16 cellular contexts compared by ENCODE assay signal in the genomic region with DNA sequence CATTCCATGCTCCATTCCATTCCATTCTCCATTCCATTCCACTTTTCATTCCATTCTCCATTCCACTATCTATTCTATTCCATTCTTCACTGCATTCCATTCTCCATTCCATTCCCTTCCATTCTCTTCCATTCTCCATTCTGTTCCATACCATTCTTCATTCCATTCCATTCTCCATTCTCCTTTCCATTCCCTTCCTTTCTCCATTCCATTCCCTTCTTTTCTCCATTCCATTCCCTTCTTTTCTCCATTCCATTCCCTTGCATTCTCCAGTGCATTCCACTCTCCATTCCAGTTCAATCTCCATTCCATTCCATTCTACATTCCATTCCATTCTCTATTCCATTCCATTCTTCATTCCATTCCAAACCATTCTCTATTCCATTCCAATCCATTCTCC.
DNase-seq lines count a peak whose midpoint lies in the region; ATAC-seq and TF ChIP-seq lines count a peak whose summit lies in the region.
"Had no signal": no experiment of that assay in that cellular context is flagged by ENCODE, and none has a peak within 500 bp of the region (broad histone marks: within the 10 kb centered on the region; RNA-seq: fewer than 3 reads in every experiment).

No MANE protein-coding gene starts in this region.

- H2BK120ac ChIP-seq in IMR-90 (ENCODE audit: low read depth, low read length): no peak overlapping the region

- no peaks in the 10 kb centered on the region for H3K9me3 Mint-ChIP-seq in natural killer cell
- no peaks in the 10 kb centered on the region for H3K9me3 Mint-ChIP-seq in natural killer cell treated with Interleukin-12 subunit alpha and Interleukin-12 subunit beta and Interleukin-15 and Interleukin-18, amount 100 ng/mL, for 72 hours
- H3K9me3 Mint-ChIP-seq: CD4-positive, alpha-beta T cell; CD8-positive, alpha-beta T cell had no signal

- TF ChIP-seq CTCF in natural killer cell (IDR thresholded peaks at IDR 0.05) (peak; percentile 14), IMR-90 (conservative IDR thresholded peaks at IDR 0.05; ENCODE audit: low read depth, low read length) (no peak), A673 (conservative IDR thresholded peaks at IDR 0.05; ENCODE audit: low read depth, low read length) (no peak)

- intact Hi-C loops in natural killer cell (cut with micrococcal nuclease): no loop called here
- intact Hi-C loops in IMR-90 (cut with micrococcal nuclease): no loop called here
- intact Hi-C loops in A673 (cut with micrococcal nuclease; ENCODE audit: unreplicated experiment): no loop called here

- TF ChIP-seq RAD21 in IMR-90 (IDR thresholded peaks at IDR 0.05; ENCODE audit: low read length): no peak

- H4K91ac ChIP-seq in IMR-90 (ENCODE audit: insufficient read depth, low read depth, low read length): no peak overlapping the region

- H3K18ac ChIP-seq in IMR-90 (ENCODE audit: low read depth, low read length): no peak overlapping the region

- H3K27me3 ChIP-seq in IMR-90 (ENCODE audit: control insufficient read depth, insufficient read depth, low read length): no peaks in the 10 kb centered on the region
- H3K27me3 ChIP-seq in A673 (replicated peaks; ENCODE audit: insufficient read depth, low read depth, low read length, poor library complexity): no peaks in the 10 kb centered on the region
- H3K27me3 ChIP-seq: BLaER1 treated with 17β-estradiol and CSF1 and Interleukin-3, amounts not matched to agents 10 nM and 100 nM had no signal

- no peaks in the 10 kb centered on the region for H3K4me1 ChIP-seq in IMR-90 (ENCODE audit: control insufficient read depth, insufficient read depth, low read length)
- no peaks in the 10 kb centered on the region for H3K4me1 ChIP-seq in A673 (ENCODE audit: insufficient read depth, low read length, poor library complexity, severe bottlenecking)
- H3K4me1 ChIP-seq: BLaER1 treated with 17β-estradiol and CSF1 and Interleukin-3, amounts not matched to agents 10 nM and 100 nM; Caco-2 had no signal

- H3K4me2 ChIP-seq in IMR-90 (ENCODE audit: low read depth, low read length): no peak overlapping the region
- H3K4me2 ChIP-seq: BLaER1 treated with 17β-estradiol and CSF1 and Interleukin-3, amounts not matched to agents 10 nM and 100 nM had no signal

- H3K56ac ChIP-seq in IMR-90 (ENCODE audit: extremely low read depth, insufficient read depth, low read length): no peak overlapping the region

- no peak overlapping the region for H2AFZ ChIP-seq in IMR-90 (replicated peaks; ENCODE audit: low read length, poor library complexity)

- H2AK9ac ChIP-seq in IMR-90 (replicated peaks; ENCODE audit: low read depth, low read length, poor library complexity): no peak overlapping the region

- H4K8ac ChIP-seq in IMR-90 (ENCODE audit: low read depth in 2 of 2, low read length in 2 of 2): no peak overlapping the region

- H3K36me3 ChIP-seq in IMR-90 (ENCODE audit: control insufficient read depth, insufficient read depth, low read length) (no peaks in the 10 kb centered on the region; the same call in 1 of the 2 replicates), A673 (ENCODE audit: insufficient read depth, low read length, poor library complexity, severe bottlenecking) (no peaks in the 10 kb centered on the region)

- H4K20me1 ChIP-seq in IMR-90 (ENCODE audit: insufficient read depth, low read length): no peaks in the 10 kb centered on the region
- H4K20me1 ChIP-seq: BLaER1 treated with 17β-estradiol and CSF1 and Interleukin-3, amounts not matched to agents 10 nM and 100 nM had no signal

- no peak overlapping the region for H4K5ac ChIP-seq in IMR-90 (ENCODE audit: low read depth, low read length)

- H2AK5ac ChIP-seq in IMR-90 (ENCODE audit: low read depth, low read length): no peak overlapping the region

- H2BK15ac ChIP-seq in IMR-90 (ENCODE audit: low read depth, low read length): no peak overlapping the region

- H3K4me3 ChIP-seq in IMR-90 (ENCODE audit: insufficient read depth, low read depth, low read length): no peak overlapping the region
- no peak overlapping the region for H3K4me3 ChIP-seq in A673 (ENCODE audit: low read depth, low read length, poor library complexity, severe bottlenecking)
- H3K4me3 ChIP-seq: BLaER1 treated with 17β-estradiol and CSF1 and Interleukin-3, amounts not matched to agents 10 nM and 100 nM had no signal

- no peak overlapping the region for H3K9ac ChIP-seq in IMR-90 (ENCODE audit: low read depth, low read length)
- H3K9ac ChIP-seq: BLaER1 treated with 17β-estradiol and CSF1 and Interleukin-3, amounts not matched to agents 10 nM and 100 nM had no signal

- H3K9me1 ChIP-seq in IMR-90 (ENCODE audit: insufficient read depth, low read length): no peaks in the 10 kb centered on the region

- dilution Hi-C loops in IMR-90 (cut with HindIII; ENCODE audit: low sequenced_read_pairs, unreplicated experiment): no loop called here

- H3K4ac ChIP-seq in IMR-90 (ENCODE audit: low read depth, low read length): no peak overlapping the region

- POLR2A ChIA-PET in IMR-90 (lab: Charles Lee; ENCODE audit: unreplicated experiment) (no interaction called here), A673 (lab: Charles Lee; ENCODE audit: low non-redundant PET) (no interaction called here)

- no peak for TF ChIP-seq POLR2A in IMR-90 (IDR thresholded peaks at IDR 0.05; ENCODE audit: low read depth, low read length)

- no TSS peak for BruUV-seq in IMR-90 (replicated peaks; lab: Mats Ljungman, UMichigan)
- no TSS peak for BruUV-seq in A673 (replicated peaks; lab: Mats Ljungman, UMichigan)

- no peaks in the 10 kb centered on the region for H3K79me1 ChIP-seq in IMR-90 (ENCODE audit: low read depth in 1 of 2, low read length in 2 of 2)

- H3K4me1 Mint-ChIP-seq in natural killer cell: no peaks in the 10 kb centered on the region
- no peaks in the 10 kb centered on the region for H3K4me1 Mint-ChIP-seq in natural killer cell treated with Interleukin-12 subunit alpha and Interleukin-12 subunit beta and Interleukin-15 and Interleukin-18, amount 100 ng/mL, for 72 hours (ENCODE audit: low read depth in 2 of 2)
- H3K4me1 Mint-ChIP-seq: B cell had no signal

- H3K9me3 ChIP-seq in IMR-90 (ENCODE audit: control insufficient read depth, insufficient read depth, low read length) (no peaks in the 10 kb centered on the region), A673 (ENCODE audit: low read depth, low read length, poor library complexity, severe bottlenecking) (peaks cover 9% of the 10 kb centered on the region)

- H3K4me3 Mint-ChIP-seq in natural killer cell: no peak overlapping the region
- no peak overlapping the region for H3K4me3 Mint-ChIP-seq in natural killer cell treated with Interleukin-12 subunit alpha and Interleukin-12 subunit beta and Interleukin-15 and Interleukin-18, amount 100 ng/mL, for 72 hours
- H3K4me3 Mint-ChIP-seq: B cell; CD4-positive, alpha-beta T cell; CD8-positive, alpha-beta T cell had no signal

- in situ Hi-C loops in IMR-90 (cut with MboI; ENCODE audit: low sequenced_read_pairs): no loop called here

- H3K23ac ChIP-seq in IMR-90 (ENCODE audit: low read depth, low read length): no peak overlapping the region

- H3K36me3 Mint-ChIP-seq in natural killer cell: no peaks in the 10 kb centered on the region
- H3K36me3 Mint-ChIP-seq in natural killer cell treated with Interleukin-12 subunit alpha and Interleukin-12 subunit beta and Interleukin-15 and Interleukin-18, amount 100 ng/mL, for 72 hours: peaks cover 8% of the 10 kb centered on the region

- H3K27ac Mint-ChIP-seq in natural killer cell: no peak overlapping the region
- H3K27ac Mint-ChIP-seq in natural killer cell treated with Interleukin-12 subunit alpha and Interleukin-12 subunit beta and Interleukin-15 and Interleukin-18, amount 100 ng/mL, for 72 hours: no peak overlapping the region
- H3K27ac Mint-ChIP-seq: B cell; CD4-positive, alpha-beta T cell; CD8-positive, alpha-beta T cell had no signal

- peak overlapping the region; percentile 63 for H2BK5ac ChIP-seq in IMR-90 (ENCODE audit: low read depth, low read length, poor library complexity, severe bottlenecking)

- H2BK20ac ChIP-seq in IMR-90 (ENCODE audit: low read depth, low read length): no peak overlapping the region

- no peak overlapping the region for H3K14ac ChIP-seq in IMR-90 (replicated peaks; ENCODE audit: low read depth, low read length)

- DNase-seq in natural killer cell (no peak), IMR-90 (no peak), A673 (ENCODE audit: low spot score) (no peak)
- no peak for DNase-seq in natural killer cell treated with Interleukin-12 subunit alpha and Interleukin-12 subunit beta and Interleukin-15 and Interleukin-18, amount 100 ng/mL, for 72 hours (ENCODE audit: low spot score)
- no peak for DNase-seq in stimulated activated naive CD4-positive, alpha-beta T cell treated with Interleukin-2 at 50 U/mL for 16 hours (lab: John Stamatoyannopoulos, UW)
- DNase-seq: 8988T; AML-193; Caco-2; Calu3; CD4-positive, alpha-beta T cell; CD8-positive, alpha-beta T cell; DMS79 treated with DMSO at 0.1 percent for 48 hours; GF-D8 had no signal

- ATAC-seq in natural killer cell (no peak), IMR-90 (ENCODE audit: low read depth) (no peak)
- no peak for ATAC-seq in natural killer cell treated with Interleukin-12 subunit alpha and Interleukin-12 subunit beta and Interleukin-15 and Interleukin-18, amount 100 ng/mL, for 72 hours
- ATAC-seq: CD8-positive, alpha-beta T cell had no signal

- H3K27me3 Mint-ChIP-seq in natural killer cell (ENCODE audit: low read depth in 2 of 2): no peaks in the 10 kb centered on the region
- H3K27me3 Mint-ChIP-seq in natural killer cell treated with Interleukin-12 subunit alpha and Interleukin-12 subunit beta and Interleukin-15 and Interleukin-18, amount 100 ng/mL, for 72 hours: no peaks in the 10 kb centered on the region
- H3K27me3 Mint-ChIP-seq: B cell; CD4-positive, alpha-beta T cell had no signal

- H3K27ac ChIP-seq in IMR-90 (ENCODE audit: insufficient read depth, low read length): no peak overlapping the region
- no peak overlapping the region for H3K27ac ChIP-seq in A673 (ENCODE audit: low read depth, low read length, poor library complexity, severe bottlenecking)
- H3K27ac ChIP-seq: BLaER1 treated with 17β-estradiol and CSF1 and Interleukin-3, amounts not matched to agents 10 nM and 100 nM; C4-2B had no signal

- CTCF ChIA-PET in IMR-90 (lab: Yijun Ruan, JAX) (no interaction called here), A673 (lab: Charles Lee) (no interaction called here)

TF ChIP-seq in IMR-90, 13 proteins besides CTCF, POLR2A, EP300 and RAD21 (continues in another document):
- TF ChIP-seq CEBPB (IDR thresholded peaks at IDR 0.05; ENCODE audit: low read depth, low read length): no peak
- TF ChIP-seq MAFK (IDR thresholded peaks at IDR 0.05; ENCODE audit: low read depth, low read length): no peak
- TF ChIP-seq NFE2L2 (IDR thresholded peaks at IDR 0.05; ENCODE audit: low read depth, low read length): no peak
- TF ChIP-seq MAZ (IDR thresholded peaks at IDR 0.05; ENCODE audit: borderline replicate concordance, low read depth, low read length): no peak
- TF ChIP-seq MXI1 (IDR thresholded peaks at IDR 0.05; ENCODE audit: borderline replicate concordance, low read depth, low read length): no peak
- no peak for TF ChIP-seq BHLHE40 (IDR thresholded peaks at IDR 0.05; ENCODE audit: low read depth, low read length)
- no peak for TF ChIP-seq FOS (IDR thresholded peaks at IDR 0.05; ENCODE audit: low read depth, low read length)
- no peak for TF ChIP-seq CHD1 (IDR thresholded peaks at IDR 0.05; ENCODE audit: low read depth, low read length)
- no peak for TF ChIP-seq RFX5 (IDR thresholded peaks at IDR 0.05; ENCODE audit: low read depth, low read length)
